20 cellular contexts compared by ENCODE assay signal in the genomic region with DNA sequence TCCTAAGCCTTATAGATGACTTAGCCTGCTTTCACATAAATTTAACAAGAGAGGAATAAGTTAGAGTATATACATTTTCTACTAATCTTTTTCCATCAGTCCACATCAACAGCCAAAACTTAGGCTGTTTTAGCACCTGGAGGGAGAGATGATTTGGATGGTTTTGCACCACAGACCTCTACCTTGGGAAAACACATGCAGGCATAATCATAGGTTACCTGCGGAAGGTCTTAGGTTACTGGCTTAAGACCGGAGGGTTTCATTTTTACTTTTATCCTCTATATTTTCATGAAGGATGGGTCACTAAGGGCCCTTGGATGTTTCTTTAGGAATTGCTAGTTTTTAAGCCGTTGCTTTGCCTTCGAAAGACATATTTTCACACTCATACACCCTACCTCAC.
"Had no signal": no experiment of that assay in that cellular context is flagged by ENCODE, and none has a peak within 500 bp of the region (broad histone marks: within the 10 kb centered on the region; RNA-seq: fewer than 3 reads in every experiment).

No MANE protein-coding gene starts in this region.

- H3K36me3 Mint-ChIP-seq: activated naive CD4-positive, alpha-beta T cell treated with anti-CD3 and anti-CD28 coated beads, Interleukin-2, amount 10 ng/mL, durations not matched to agents 7 days and 5 days; stimulated activated effector memory CD8-positive, alpha-beta T cell treated with anti-CD3 and anti-CD28 coated beads, Interleukin-12 subunit alpha, Interleukin-12 subunit beta, amount 100 ng/mL, for 72 hours; type B pancreatic cell had no signal

- H3K9me3 ChIP-seq: gastrocnemius medialis, ovary, stomach had no signal

- H3K27ac ChIP-seq: gastrocnemius medialis, neural progenitor cell, ovary had no signal

- ATAC-seq: activated CD8-positive, alpha-beta T cell treated with anti-CD3 and anti-CD28 coated beads for 36 hours; activated naive CD8-positive, alpha-beta T cell treated with anti-CD3 and anti-CD28 coated beads, Interleukin-2, amount 50 U/mL, for 24 hours; activated T-cell treated with anti-CD3 and anti-CD28 coated beads, Interleukin-2, amount 50 U/mL, for 4 hours; gastrocnemius medialis; left ventricle myocardium superior; naive thymus-derived CD4-positive, alpha-beta T cell; sciatic nerve; stimulated activated effector memory CD8-positive, alpha-beta T cell treated with anti-CD3 and anti-CD28 coated beads, Interleukin-12 subunit alpha, Interleukin-12 subunit beta, amount 100 ng/mL, for 72 hours had no signal

- H3K4me1 Mint-ChIP-seq: activated CD4-positive, alpha-beta T cell treated with anti-CD3 and anti-CD28 coated beads, Interleukin-2, amount 10 ng/mL, durations not matched to agents 24 days and 14 days; activated naive CD4-positive, alpha-beta T cell treated with anti-CD3 and anti-CD28 coated beads, Interleukin-2, amount 10 ng/mL, durations not matched to agents 7 days and 5 days; naive thymus-derived CD4-positive, alpha-beta T cell; stimulated activated effector memory CD8-positive, alpha-beta T cell treated with anti-CD3 and anti-CD28 coated beads, Interleukin-12 subunit alpha, Interleukin-12 subunit beta, amount 100 ng/mL, for 72 hours had no signal

- H3K4me3 ChIP-seq: gastrocnemius medialis, neural progenitor cell, ovary, stomach had no signal

- H3K27me3 ChIP-seq: gastrocnemius medialis, neural progenitor cell, ovary, stomach had no signal

- H3K4me1 ChIP-seq: gastrocnemius medialis, neural progenitor cell, stomach had no signal

- H3K27ac Mint-ChIP-seq: activated CD4-positive, alpha-beta T cell treated with anti-CD3 and anti-CD28 coated beads, Interleukin-2, amount 10 ng/mL, durations not matched to agents 24 days and 14 days; activated CD8-positive, alpha-beta T cell treated with anti-CD3 and anti-CD28 coated beads for 36 hours; activated naive CD4-positive, alpha-beta T cell treated with anti-CD3 and anti-CD28 coated beads, Interleukin-2, amount 10 ng/mL, durations not matched to agents 7 days and 5 days; activated naive CD8-positive, alpha-beta T cell treated with anti-CD3 and anti-CD28 coated beads, Interleukin-2, amount 50 U/mL, for 24 hours; naive thymus-derived CD4-positive, alpha-beta T cell; neural progenitor cell; stimulated activated effector memory CD8-positive, alpha-beta T cell treated with anti-CD3 and anti-CD28 coated beads, Interleukin-12 subunit alpha, Interleukin-12 subunit beta, amount 100 ng/mL, for 72 hours; type B pancreatic cell had no signal

- H3K9me3 Mint-ChIP-seq: activated CD4-positive, alpha-beta T cell treated with anti-CD3 and anti-CD28 coated beads, Interleukin-2, amount 10 ng/mL, durations not matched to agents 24 days and 14 days; activated CD8-positive, alpha-beta T cell treated with anti-CD3 and anti-CD28 coated beads for 36 hours; activated naive CD4-positive, alpha-beta T cell treated with anti-CD3 and anti-CD28 coated beads, Interleukin-2, amount 10 ng/mL, durations not matched to agents 7 days and 5 days; activated naive CD8-positive, alpha-beta T cell treated with anti-CD3 and anti-CD28 coated beads, Interleukin-2, amount 50 U/mL, for 24 hours; activated T-cell treated with anti-CD3 and anti-CD28 coated beads, Interleukin-2, amount 50 U/mL, for 4 hours; neural progenitor cell; stimulated activated effector memory CD8-positive, alpha-beta T cell treated with anti-CD3 and anti-CD28 coated beads, Interleukin-12 subunit alpha, Interleukin-12 subunit beta, amount 100 ng/mL, for 72 hours; type B pancreatic cell had no signal

- H3K27me3 Mint-ChIP-seq: activated CD8-positive, alpha-beta T cell treated with anti-CD3 and anti-CD28 coated beads for 36 hours; activated naive CD4-positive, alpha-beta T cell treated with anti-CD3 and anti-CD28 coated beads, Interleukin-2, amount 10 ng/mL, durations not matched to agents 7 days and 5 days; activated naive CD8-positive, alpha-beta T cell treated with anti-CD3 and anti-CD28 coated beads, Interleukin-2, amount 50 U/mL, for 24 hours; naive thymus-derived CD4-positive, alpha-beta T cell; type B pancreatic cell had no signal

- H2AFZ ChIP-seq: neural progenitor cell had no signal

- H3K9ac ChIP-seq: neural progenitor cell had no signal

- H3K36me3 ChIP-seq: gastrocnemius medialis, neural progenitor cell, ovary, stomach had no signal

- H3K4me3 Mint-ChIP-seq: activated CD4-positive, alpha-beta T cell treated with anti-CD3 and anti-CD28 coated beads, Interleukin-2, amount 10 ng/mL, durations not matched to agents 24 days and 14 days; activated CD8-positive, alpha-beta T cell treated with anti-CD3 and anti-CD28 coated beads for 36 hours; activated naive CD4-positive, alpha-beta T cell treated with anti-CD3 and anti-CD28 coated beads, Interleukin-2, amount 10 ng/mL, durations not matched to agents 7 days and 5 days; activated naive CD8-positive, alpha-beta T cell treated with anti-CD3 and anti-CD28 coated beads, Interleukin-2, amount 50 U/mL, for 24 hours; activated T-cell treated with anti-CD3 and anti-CD28 coated beads, Interleukin-2, amount 50 U/mL, for 4 hours; naive thymus-derived CD4-positive, alpha-beta T cell; neural progenitor cell; stimulated activated effector memory CD8-positive, alpha-beta T cell treated with anti-CD3 and anti-CD28 coated beads, Interleukin-12 subunit alpha, Interleukin-12 subunit beta, amount 100 ng/mL, for 72 hours; type B pancreatic cell had no signal

- DNase-seq: activated CD4-positive, alpha-beta T cell treated with anti-CD3 and anti-CD28 coated beads, Interleukin-2, amount 10 ng/mL, durations not matched to agents 24 days and 14 days; activated CD8-positive, alpha-beta T cell treated with anti-CD3 and anti-CD28 coated beads for 36 hours; activated naive CD4-positive, alpha-beta T cell treated with anti-CD3 and anti-CD28 coated beads, Interleukin-2, amount 10 ng/mL, durations not matched to agents 7 days and 5 days; activated naive CD8-positive, alpha-beta T cell treated with anti-CD3 and anti-CD28 coated beads, Interleukin-2, amount 50 U/mL, for 24 hours; activated T-cell treated with anti-CD3 and anti-CD28 coated beads, Interleukin-2, amount 50 U/mL, for 4 hours; anterior cingulate cortex; effector CD4-positive, alpha-beta T cell; gastrocnemius medialis; head of caudate nucleus; left ventricle myocardium superior; mesendoderm; naive thymus-derived CD4-positive, alpha-beta T cell; ovary; stimulated activated CD4-positive, alpha-beta T cell treated with anti-CD3 and anti-CD28 coated beads, Interleukin-4, amount 100 ng/mL, for 24 hours; stomach; T1000 had no signal

- H3K4me2 ChIP-seq: neural progenitor cell had no signal
